13 cellular contexts compared by ENCODE assay signal in the genomic region with DNA sequence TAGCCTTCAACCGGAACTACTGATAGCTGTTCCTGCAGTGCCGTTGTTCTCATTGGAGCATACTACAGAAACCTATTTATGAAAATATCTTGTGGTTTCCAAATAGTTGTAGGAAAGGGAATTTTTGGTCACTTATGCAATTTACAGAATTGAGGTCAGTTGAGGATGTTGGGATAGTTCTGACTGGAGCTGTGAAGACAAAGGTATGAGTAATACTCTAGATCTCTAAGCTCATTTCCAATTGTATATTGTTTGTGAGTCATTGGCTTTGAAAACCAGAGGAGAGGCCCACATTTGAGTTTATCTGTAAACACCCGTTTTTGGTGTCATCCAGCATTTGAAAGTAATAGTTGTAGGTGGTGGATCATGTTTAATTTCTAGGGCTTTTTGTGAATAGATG.
A peak's percentile ranks its signal among the peaks of the same experiment; 100 is the strongest.
DNase-seq lines count a peak whose midpoint lies in the region; ATAC-seq and TF ChIP-seq lines count a peak whose summit lies in the region.
"Had no signal": no experiment of that assay in that cellular context is flagged by ENCODE, and none has a peak within 500 bp of the region (broad histone marks: within the 10 kb centered on the region; RNA-seq: fewer than 3 reads in every experiment).

No MANE protein-coding gene starts in this region.

- H3K79me2 ChIP-seq in mesendoderm (ENCODE audit: control insufficient read depth, insufficient read depth, low read length), result no peaks in the 10 kb centered on the region

- no peak overlapping the region for H3K4me2 ChIP-seq in mesendoderm (ENCODE audit: low read length)

- H3K18ac ChIP-seq in mesendoderm (ENCODE audit: low read length), result no peak overlapping the region

- intact Hi-C loops in dorsolateral prefrontal cortex (cut with DNase I), result no loop called here

- no peak overlapping the region for H3K56ac ChIP-seq in mesendoderm (ENCODE audit: low read length)

- no peak overlapping the region for H2AK5ac ChIP-seq in mesendoderm (ENCODE audit: low read length)

- TF ChIP-seq CTCF in AG09319 (IDR thresholded peaks at IDR 0.05; ENCODE audit: low read depth, low read length), result no peak
- TF ChIP-seq CTCF in cardiac fibroblast (IDR thresholded peaks at IDR 0.05; ENCODE audit: low read depth, low read length), result no peak
- no peak for TF ChIP-seq CTCF in dorsolateral prefrontal cortex (IDR thresholded peaks at IDR 0.05 in 54 of 56, conservative IDR thresholded peaks at IDR 0.05 in 2 of 56; ENCODE audit: low read depth in 1 of 56, partially characterized antibody in 56 of 56)

- WGBS in mesendoderm (ENCODE audit: extremely low coverage, insufficient coverage, low lambda C conversion rate), result no CpG with 5 or more reads among the region's 3 CpGs

- no peak for ATAC-seq in HG03025 (IDR thresholded peaks at IDR 0.05; ENCODE audit: low FRiP score, unreplicated experiment)
- ATAC-seq: CD8-positive, alpha-beta T cell; GM12878 had no signal

- DNase-seq in AG09319 (ENCODE audit: extremely low read depth, low read depth), result peak; percentile 65
- DNase-seq in M059J (ENCODE audit: low read depth), result peak; percentile 96
- peak; percentile 95 to 97 for DNase-seq in cardiac fibroblast (ENCODE audit: low read depth in 2 of 2)
- peak; percentile 36 for DNase-seq in mesendoderm
- DNase-seq in dorsolateral prefrontal cortex, result no peak
- DNase-seq in NCI-H1930 (lab: John Stamatoyannopoulos, UW), result no peak
- DNase-seq in activated CD4-positive, alpha-beta T cell treated with anti-CD3 and anti-CD28 coated beads for 48 hours, result no peak
- DNase-seq: activated naive CD4-positive, alpha-beta T cell treated with anti-CD3 and anti-CD28 coated beads, Interleukin-2, amount 50 U/mL, for 16 hours; CD8-positive, alpha-beta T cell; NCI-H2029 treated with DMSO at 0.1 percent for 48 hours; sigmoid colon had no signal

- H3K27me3 ChIP-seq in mesendoderm (ENCODE audit: insufficient read depth, low read length, poor library complexity), result no peaks in the 10 kb centered on the region
- no peaks in the 10 kb centered on the region for H3K27me3 ChIP-seq in dorsolateral prefrontal cortex
- H3K27me3 ChIP-seq: sigmoid colon had no signal

- no peak overlapping the region for H2BK5ac ChIP-seq in mesendoderm (ENCODE audit: low read length)

- no peaks in the 10 kb centered on the region for H3K4me1 ChIP-seq in mesendoderm (ENCODE audit: control insufficient read depth, low read depth, low read length)
- H3K4me1 ChIP-seq: sigmoid colon had no signal

- no peaks in the 10 kb centered on the region for H3K79me1 ChIP-seq in mesendoderm (ENCODE audit: low read length)

- H3K27ac ChIP-seq in mesendoderm (ENCODE audit: low read depth, low read length) (no peak overlapping the region), dorsolateral prefrontal cortex (peak overlapping the region in 2 of 59 donors; percentile 15 to 36)
- H3K27ac ChIP-seq: sigmoid colon had no signal

- H3K9ac ChIP-seq in mesendoderm (ENCODE audit: low read length), result no peak overlapping the region

- no peak overlapping the region for H3K4me3 ChIP-seq in cardiac fibroblast (replicated peaks in 1 of 2; ENCODE audit: low read depth in 2 of 2, low read length in 2 of 2)
- H3K4me3 ChIP-seq in mesendoderm (ENCODE audit: low read length), result no peak overlapping the region
- H3K4me3 ChIP-seq in dorsolateral prefrontal cortex, result no peak overlapping the region
- H3K4me3 ChIP-seq: GM12878, sigmoid colon had no signal

- no peak overlapping the region for H4K5ac ChIP-seq in mesendoderm (ENCODE audit: low read length)

- H4K8ac ChIP-seq in mesendoderm (ENCODE audit: low read depth, low read length), result no peak overlapping the region

- no peak overlapping the region for H2BK15ac ChIP-seq in mesendoderm (replicated peaks; ENCODE audit: low read depth)

- H3K4ac ChIP-seq in mesendoderm (ENCODE audit: low read depth, low read length), result no peak overlapping the region

- H3K23ac ChIP-seq in mesendoderm (ENCODE audit: low read length), result no peak overlapping the region

- H2BK120ac ChIP-seq in mesendoderm (ENCODE audit: low read depth, low read length), result no peak overlapping the region

- no peaks in the 10 kb centered on the region for H3K36me3 ChIP-seq in mesendoderm (ENCODE audit: control insufficient read depth, insufficient read depth, low read length)
- H3K36me3 ChIP-seq: sigmoid colon had no signal

Comparison
In these comparisons a context has a peak if more than half of its experiments do, and no peak if none do; other contexts are left out.
1. DNase-seq: peak in AG09319 (single experiment), M059J (single experiment), cardiac fibroblast (2 of 2) and mesendoderm (single experiment); none in dorsolateral prefrontal cortex (0 of 10), NCI-H1930 (0 of 2) and activated CD4-positive, alpha-beta T cell treated with anti-CD3 and anti-CD28 coated beads for 48 hours (single experiment).